In the genomic region with DNA sequence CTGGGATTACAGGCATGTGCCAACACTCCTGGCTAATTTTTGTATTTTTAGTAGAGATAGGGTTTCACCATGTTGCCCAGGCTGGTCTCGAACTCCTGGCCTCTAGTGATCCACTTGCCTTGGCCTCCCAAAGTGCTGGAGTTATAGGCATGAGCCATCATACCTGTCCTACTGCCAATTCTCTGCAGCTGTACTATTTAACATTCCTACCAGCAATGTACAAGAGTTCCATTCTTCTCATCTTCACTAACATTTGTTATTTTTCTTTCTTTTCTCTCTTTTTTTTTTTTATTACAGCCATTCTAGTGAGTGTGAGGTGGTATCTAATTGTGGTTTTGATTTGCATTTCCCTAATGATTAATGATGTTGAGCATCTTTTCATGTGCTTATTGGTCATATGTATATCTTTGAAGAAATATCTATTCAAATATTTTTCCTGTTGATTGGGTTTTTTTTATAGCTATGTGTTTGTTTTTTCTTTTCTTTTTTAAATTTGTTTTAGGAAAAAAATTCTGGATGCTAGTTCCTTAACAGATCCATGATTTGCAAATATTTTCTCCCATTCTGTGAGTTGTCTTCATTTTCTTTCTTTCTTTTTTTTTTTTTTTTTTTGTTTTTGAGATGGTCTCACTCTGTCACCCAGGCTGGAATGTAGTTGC, we compare ENCODE assay signal across 21 cellular contexts. TPM values are rescaled to one million over a fixed set of nuclear protein-coding genes. Genes with fewer than 3 reads are reported as not detected.
"Had no signal": no experiment of that assay in that cellular context is flagged by ENCODE, and none has a peak within 500 bp of the region (broad histone marks: within the 10 kb centered on the region; RNA-seq: fewer than 3 reads in every experiment).

No MANE protein-coding gene starts in this region.

- H3K4me3 Mint-ChIP-seq: brain had no signal

- ATAC-seq: activated naive CD4-positive, alpha-beta T cell treated with anti-CD3 and anti-CD28 coated beads, Interleukin-2, amount 50 U/mL, for 72 hours; stimulated activated naive CD8-positive, alpha-beta T cell treated with anti-CD3 and anti-CD28 coated beads, Interleukin-15, Interleukin-2, amounts not matched to agents 100 U/mL and 50 U/mL, for 24 hours had no signal

- H3K27ac Mint-ChIP-seq: activated naive CD4-positive, alpha-beta T cell treated with anti-CD3 and anti-CD28 coated beads, Interleukin-2, amount 50 U/mL, for 72 hours; brain had no signal

- H3K4me1 ChIP-seq: prostate gland had no signal

- H3K36me3 ChIP-seq: prostate gland, thoracic aorta had no signal

- H3K9me3 Mint-ChIP-seq: activated naive CD4-positive, alpha-beta T cell treated with anti-CD3 and anti-CD28 coated beads, Interleukin-2, amount 50 U/mL, for 72 hours had no signal

- H3K9me3 ChIP-seq: prostate gland, thoracic aorta had no signal

- DNase-seq: activated CD4-positive, alpha-beta T cell treated with anti-CD3 and anti-CD28 coated beads, Interleukin-2, amount 50 U/mL, for 4 hours; amygdala; central memory CD4-positive, alpha-beta T cell; cortex of kidney; effector CD4-positive, alpha-beta T cell; foreskin melanocyte; head of caudate nucleus; kidney glomerular epithelial cell; right cardiac atrium; stimulated activated CD4-positive, alpha-beta T cell treated with anti-CD3 and anti-CD28 coated beads, Interleukin-15, amount 100 ng/mL, for 24 hours; stimulated activated CD4-positive, alpha-beta T cell treated with anti-CD3 and anti-CD28 coated beads, Interleukin-4, amount 100 ng/mL, for 1 hour; stimulated activated naive CD8-positive, alpha-beta T cell treated with anti-CD3 and anti-CD28 coated beads, Interleukin-15, Interleukin-2, amounts not matched to agents 100 U/mL and 50 U/mL, for 24 hours had no signal

- H3K4me3 ChIP-seq: prostate gland, skin epidermis, thoracic aorta had no signal

- H3K27me3 Mint-ChIP-seq: brain had no signal

- H3K27ac ChIP-seq: prostate gland, skin epidermis, thoracic aorta had no signal

RNA-seq across cellular contexts. Expression of a gene that starts 59.0 kb away (rescaled TPM):
- total RNA-seq: liver; osteoblast; prostate gland; T-helper 2 cell treated with Interferon-gamma antibody and Interleukin-4, amounts not matched to agents 100 ng/mL and 5 ng/mL, for 36 hours; thoracic aorta had no signal
- polyA plus RNA-seq: liver, neural cell had no signal
